In genomic region chr2:61535449-61535848, GRCh38 we compare ENCODE assay signal across 8 cellular contexts. TPM values are rescaled to one million over a fixed set of nuclear protein-coding genes. Genes with fewer than 3 reads are reported as not detected.
A peak's percentile ranks its signal among the peaks of the same experiment; 100 is the strongest.
DNase-seq lines count a peak whose midpoint lies in the region; ATAC-seq, FAIRE-seq and TF ChIP-seq lines count a peak whose summit lies in the region.

No MANE protein-coding gene starts in this region.

- H3K9me1 ChIP-seq in K562 (ENCODE audit: control insufficient read depth, insufficient read depth, low read length): no peaks in the 10 kb centered on the region

- no peak for FAIRE-seq in K562 (lab: Jason Lieb, UNC)

- H3K36me3 ChIP-seq in left ventricle myocardium inferior: peaks cover 7% of the 10 kb centered on the region
- peaks cover 38% of the 10 kb centered on the region for H3K36me3 ChIP-seq in K562 (ENCODE audit: control insufficient read depth, insufficient read depth, low read length)
- no peaks in the 10 kb centered on the region for H3K36me3 ChIP-seq in lower lobe of right lung
- H3K36me3 ChIP-seq in urinary bladder (ENCODE audit: insufficient read depth): no peaks in the 10 kb centered on the region
- H3K36me3 ChIP-seq in aorta (ENCODE audit: control insufficient read depth in 1 of 2, insufficient read depth in 2 of 2, low read length in 1 of 2): no peaks in the 10 kb centered on the region

- H3K79me2 ChIP-seq in K562 (ENCODE audit: control insufficient read depth, insufficient read depth, low read length): peaks cover 81% of the 10 kb centered on the region

- H3K4me2 ChIP-seq in K562 (ENCODE audit: insufficient read depth, low read length): peak overlapping the region; percentile 96

- BruUV-seq in K562 (replicated peaks; lab: Mats Ljungman, UMichigan): no TSS peak

- peak overlapping the region; percentile 96 for H3K27ac ChIP-seq in left ventricle myocardium inferior (replicated peaks)
- peak overlapping the region; percentile 98 for H3K27ac ChIP-seq in K562 (ENCODE audit: extremely low read depth, low read depth, low read length)
- H3K27ac ChIP-seq in lower lobe of right lung: peak overlapping the region; percentile 96
- peak overlapping the region; percentile 23 for H3K27ac ChIP-seq in urinary bladder (ENCODE audit: low read depth)
- no peak overlapping the region for H3K27ac ChIP-seq in aorta (ENCODE audit: low read depth in 1 of 2, low read length in 2 of 2)

- intact Hi-C loops in left ventricle myocardium inferior (cut with micrococcal nuclease): no loop called here
- intact Hi-C loops in left ventricle myocardium superior (cut with micrococcal nuclease): loop anchor here (5.0 kb wide), 1 partner anchor 227 kb away; no protein-coding TSS in a partner anchor
- intact Hi-C loops in K562 (cut with micrococcal nuclease): loop anchor here (5.0 kb wide), 1 partner anchor 122 kb away; no protein-coding TSS in a partner anchor
- intact Hi-C loops in lower lobe of right lung (cut with DNase I): no loop called here
- intact Hi-C loops in aorta (cut with DNase I): loop anchor here (5.0 to 10.0 kb wide), 6 partner anchors 159 to 349 kb away; partner anchors contain the start of genes CCT4 (in 2 of the 2) and FAM161A (in 2 of the 2)

- no peak for TF ChIP-seq POLR2A in K562 (conservative IDR thresholded peaks at IDR 0.05)

- H3K4me1 ChIP-seq in left ventricle myocardium inferior: peaks cover 61% of the 10 kb centered on the region
- H3K4me1 ChIP-seq in K562 (replicated peaks in 1 of 2; ENCODE audit: control insufficient read depth in 2 of 2, insufficient read depth in 2 of 2, low read length in 2 of 2): peaks cover 24 to 30% of the 10 kb centered on the region in 2 experiments
- peaks cover 40% of the 10 kb centered on the region for H3K4me1 ChIP-seq in lower lobe of right lung
- no peaks in the 10 kb centered on the region for H3K4me1 ChIP-seq in urinary bladder (ENCODE audit: insufficient read depth)
- H3K4me1 ChIP-seq in aorta (ENCODE audit: control insufficient read depth in 1 of 2, insufficient read depth in 2 of 2, low read length in 2 of 2): no peaks in the 10 kb centered on the region

- H3K9me3 ChIP-seq in left ventricle myocardium inferior (replicated peaks) (no peaks in the 10 kb centered on the region), K562 (replicated peaks; ENCODE audit: control insufficient read depth, insufficient read depth, low read depth, low read length) (no peaks in the 10 kb centered on the region), lower lobe of right lung (no peaks in the 10 kb centered on the region), aorta (ENCODE audit: control insufficient read depth, low read length) (no peaks in the 10 kb centered on the region)

- ATAC-seq in left ventricle myocardium superior (no peak), K562 (no peak), lower lobe of right lung (no peak), aorta (ENCODE audit: low FRiP score) (no peak)

- no peak for TF ChIP-seq EP300 in K562 (IDR thresholded peaks at IDR 0.05; ENCODE audit: low read length)

- 0% methylated on average over 5 of the region's 5 CpGs for WGBS in K562 (ENCODE audit: insufficient coverage, low coverage, missing lambda C conversion rate)
- 11% methylated on average over 5 of the region's 5 CpGs for WGBS in urinary bladder
- 7 to 8% methylated on average over 5 of the region's 5 CpGs for WGBS in aorta, 2 donors

- in situ Hi-C loops in K562 (cut with MboI): no loop called here

- TF ChIP-seq CTCF in left ventricle myocardium inferior (IDR thresholded peaks at IDR 0.05; ENCODE audit: borderline replicate concordance): no peak
- no peak for TF ChIP-seq CTCF in K562 (IDR thresholded peaks at IDR 0.05 in 2 of 3, conservative IDR thresholded peaks at IDR 0.05 in 1 of 3; ENCODE audit: insufficient read depth in 2 of 3, low read depth in 1 of 3, low read length in 3 of 3)
- TF ChIP-seq CTCF in lower lobe of right lung (IDR thresholded peaks at IDR 0.05): no peak

- H3K4me3 ChIP-seq in left ventricle myocardium inferior (peak overlapping the region; percentile 81), K562 (peak overlapping the region; percentile 76), lower lobe of right lung (peak overlapping the region; percentile 69), urinary bladder (ENCODE audit: low read depth, low read length) (no peak overlapping the region), aorta (ENCODE audit: low read length in 2 of 2) (peak overlapping the region in 1 of 2 donors; percentile 18)

- CTCF ChIA-PET in K562 (lab: Yijun Ruan, JAX; ENCODE audit: low intra/inter-chr PET ratio): no interaction called here

- no peak overlapping the region for H2AFZ ChIP-seq in K562 (ENCODE audit: low read depth, low read length)

- DNase-seq in left ventricle myocardium inferior: no peak
- DNase-seq in left ventricle myocardium superior: no peak
- DNase-seq in K562 (ENCODE audit: extremely low read depth in 1 of 4, low spot score in 3 of 4): no peak
- DNase-seq in lower lobe of right lung: no peak
- DNase-seq in NCI-H82 (lab: John Stamatoyannopoulos, UW): no peak
- no peak for DNase-seq in NCI-H1694 treated with DMSO at 0.1 percent for 48 hours (lab: John Stamatoyannopoulos, UW)
- no peak for DNase-seq in aorta

- H4K20me1 ChIP-seq in K562 (replicated peaks; ENCODE audit: control insufficient read depth, insufficient read depth, low read length): peaks cover 25% of the 10 kb centered on the region

- POLR2A ChIA-PET in K562 (lab: Yijun Ruan, JAX): interaction anchor here (0.6 to 3.2 kb wide), 6 partner anchors 13 to 1517 kb away, joined by 3 to 22 read pairs (median 3); no protein-coding TSS in a partner anchor

- no peaks in the 10 kb centered on the region for H3K27me3 ChIP-seq in left ventricle myocardium inferior (ENCODE audit: low read depth)
- H3K27me3 ChIP-seq in K562 (ENCODE audit: control insufficient read depth in 2 of 2, insufficient read depth in 2 of 2, low read length in 2 of 2): no peaks in the 10 kb centered on the region
- no peaks in the 10 kb centered on the region for H3K27me3 ChIP-seq in lower lobe of right lung (ENCODE audit: low read depth)
- H3K27me3 ChIP-seq in aorta (ENCODE audit: control insufficient read depth in 1 of 2, insufficient read depth in 2 of 2, low read length in 1 of 2): no peaks in the 10 kb centered on the region

- peak overlapping the region in 1 of 2 experiments; percentile 95; a peak in 2 of 4 replicates for H3K9ac ChIP-seq in K562 (ENCODE audit: insufficient read depth in 1 of 2, low read depth in 2 of 2, low read length in 2 of 2)

- no peak for TF ChIP-seq RAD21 in K562 (CRISPR knock-in tag; conservative IDR thresholded peaks at IDR 0.05 in 1 of 2, IDR thresholded peaks at IDR 0.05 in 1 of 2)

TF ChIP-seq in K562, 482 proteins besides CTCF, POLR2A, EP300 and RAD21 (continues in another document):
- TF ChIP-seq EWSR1 (IDR thresholded peaks at IDR 0.05; ENCODE audit: borderline replicate concordance, low read depth, partially characterized antibody): no peak
- no peak for TF ChIP-seq ZNF12 (CRISPR knock-in tag; IDR thresholded peaks at IDR 0.05)
- 0 out of 2 replicates have a peak, but pooled peaks have one; percentile 11 for TF ChIP-seq JUND (IDR thresholded peaks at IDR 0.05; ENCODE audit: borderline replicate concordance, low read depth, low read length)
- TF ChIP-seq JUND (tag; IDR thresholded peaks at IDR 0.05; ENCODE audit: borderline replicate concordance, low read depth, low read length): no peak
- TF ChIP-seq NR2F6 (CRISPR knock-in tag; IDR thresholded peaks at IDR 0.05): no peak
- 0 out of 2 replicates have a peak, but pooled peaks have one; percentile 37 for TF ChIP-seq ARID1B (IDR thresholded peaks at IDR 0.05)
- TF ChIP-seq FOSL1 (tag; conservative IDR thresholded peaks at IDR 0.05): peak; percentile 76
- TF ChIP-seq ZNF3 (CRISPR knock-in tag; IDR thresholded peaks at IDR 0.05): no peak
- TF ChIP-seq NONO (IDR thresholded peaks at IDR 0.05; ENCODE audit: low read depth in 2 of 2, low read length in 1 of 2): no peak
- no peak for TF ChIP-seq NCOA1 (IDR thresholded peaks at IDR 0.05; ENCODE audit: low read depth)
- TF ChIP-seq RB1 (IDR thresholded peaks at IDR 0.05; ENCODE audit: low read depth): no peak
- no peak for TF ChIP-seq GABPB1 (CRISPR knock-in tag; IDR thresholded peaks at IDR 0.05)
- no peak for TF ChIP-seq MEF2A (IDR thresholded peaks at IDR 0.05; ENCODE audit: control insufficient read depth, low read depth, low read length)
- no peak for TF ChIP-seq YY1 (IDR thresholded peaks at IDR 0.05; ENCODE audit: borderline replicate concordance in 1 of 3, control insufficient read depth in 1 of 3, extremely low read depth in 1 of 3, insufficient read depth in 3 of 3, insufficient read length in 1 of 3, insufficient replicate concordance in 2 of 3, low read depth in 1 of 3, low read length in 2 of 3)

RNA-seq across cellular contexts. Expression of gene XPO1, which starts 2.7 kb away (rescaled TPM):
- total RNA-seq in left ventricle myocardium inferior (68.5 TPM), left ventricle myocardium superior (66.0 TPM), K562 (2014; rRNA removed) (177 and 196 TPM in 2 replicates), K562 (2014; rRNA removed; fragmentation: Illumina TruSeq; extraction: Trizol) (296 and 319 TPM in 2 replicates), K562 (2015; rRNA removed; fragmentation: Illumina TruSeq; extraction: Trizol) (284 and 301 TPM in 2 replicates), K562 (2021) (204 and 216 TPM in 2 replicates), lower lobe of right lung (111 TPM), urinary bladder (550 TPM), aorta (100 to 1,000 TPM in 1 of 2 donors, 10 to 100 TPM in 1; 72.7 to 115 TPM)
- total RNA-seq in K562 (2011; cell fraction: chromatin; rRNA removed; ENCODE audit: low replicate concordance): 379 and 1,649 TPM in 2 replicates
- total RNA-seq in K562 (2011; cell fraction: nucleolus; rRNA removed): 154 and 214 TPM in 2 replicates
- total RNA-seq in K562 (2011; cell fraction: nucleoplasm; rRNA removed): 491 and 590 TPM in 2 replicates
- polyA plus RNA-seq in K562 (2011; rRNA removed) (240 and 307 TPM in 2 replicates), K562 (2014; fragmentation: Illumina TruSeq; extraction: Trizol) (213 and 253 TPM in 2 replicates), K562 (2014; fragmentation: Nextera tagmentation; extraction: Ambion mirVana) (10 to 100 TPM; 86.2 to 91.8 TPM), K562 (2014; rRNA removed) (195 and 211 TPM in 2 replicates), urinary bladder (67.0 TPM), aorta (10 to 100 TPM; 20.8 to 48.5 TPM)
- 49.5 and 115 TPM in 2 replicates for polyA plus RNA-seq in K562 (2011; cell fraction: cytosol; rRNA removed)
- 209 and 356 TPM in 2 replicates for polyA plus RNA-seq in K562 (2011; cell fraction: nucleus; rRNA removed)
- polyA plus RNA-seq in K562 (2012): 150 and 157 TPM in 2 replicates
- 515 and 518 TPM in 2 replicates for polyA minus RNA-seq in K562 (2011; rRNA and poly(A)+ RNA removed)
- 122 and 170 TPM in 2 replicates for polyA minus RNA-seq in K562 (2011; cell fraction: cytosol; rRNA and poly(A)+ RNA removed)
- polyA minus RNA-seq in K562 (2011; cell fraction: nucleus; rRNA and poly(A)+ RNA removed): 151 and 265 TPM in 2 replicates

Comparison
In these comparisons a context has a peak if more than half of its experiments do, and no peak if none do; other contexts are left out.
1. intact Hi-C loops: an anchor here in left ventricle myocardium superior (5.0 kb wide), K562 (5.0 kb wide) and aorta (5.0 to 10.0 kb wide); none called in left ventricle myocardium inferior and lower lobe of right lung.
2. H3K27ac ChIP-seq: peak in left ventricle myocardium inferior (single experiment), K562 (single experiment), lower lobe of right lung (single experiment) and urinary bladder (single experiment); none in aorta (0 of 2).